Comparison of ENCODE assay signal across 16 cellular contexts in the genomic region with DNA sequence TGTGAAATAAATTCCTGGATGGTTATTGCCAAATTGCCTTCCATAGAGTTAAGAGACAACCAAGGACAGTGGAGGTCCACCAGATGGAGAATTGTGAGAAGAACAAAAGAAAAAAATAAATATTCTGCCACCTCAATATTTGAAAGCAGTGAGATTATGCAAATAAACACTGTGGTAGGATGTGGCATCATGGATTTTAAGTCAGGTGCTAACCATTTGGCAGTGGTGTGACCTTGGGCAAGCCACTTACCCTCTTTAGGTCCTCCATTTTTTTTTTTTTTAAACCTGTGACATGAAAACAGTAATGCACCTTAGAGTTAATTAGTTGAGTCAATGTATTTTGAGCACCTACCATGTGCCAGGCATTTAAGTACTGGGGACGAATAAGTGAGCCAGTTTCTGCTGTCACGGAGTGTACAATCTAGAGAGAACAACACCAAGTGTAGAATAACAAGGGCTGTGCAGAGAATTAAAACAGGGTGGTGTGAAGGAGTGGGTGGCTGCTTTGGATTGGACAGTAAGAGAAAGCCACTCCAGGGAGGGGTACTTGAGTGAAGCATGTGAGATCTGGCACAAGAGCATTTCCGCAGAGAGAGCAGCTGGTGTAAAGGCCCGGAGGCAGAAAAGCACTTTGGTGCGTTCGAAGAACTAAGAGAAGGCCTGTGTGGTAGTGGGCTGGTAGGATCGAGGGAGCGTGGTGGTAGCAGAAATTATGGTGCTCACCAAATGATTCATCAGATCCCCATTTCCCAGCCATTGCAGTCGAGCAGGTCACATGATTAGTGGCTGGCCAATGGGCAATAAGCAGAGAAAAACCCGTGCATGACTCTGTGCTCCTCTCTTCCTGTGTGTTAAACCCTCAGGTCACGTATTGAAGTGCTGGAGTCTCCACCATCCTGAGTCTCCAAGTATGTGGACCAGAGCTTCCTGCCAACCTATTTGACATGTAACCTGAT. TPM values are rescaled to one million over a fixed set of nuclear protein-coding genes. Genes with fewer than 3 reads are reported as not detected.
DNase-seq lines count a peak whose midpoint lies in the region; ATAC-seq, FAIRE-seq and TF ChIP-seq lines count a peak whose summit lies in the region.
"Had no signal": no experiment of that assay in that cellular context is flagged by ENCODE, and none has a peak within 500 bp of the region (broad histone marks: within the 10 kb centered on the region; RNA-seq: fewer than 3 reads in every experiment).

No MANE protein-coding gene starts in this region.

- peaks cover 4 to 16% of the 10 kb centered on the region in 2 experiments; a peak in 3 of 5 replicates for H3K27me3 ChIP-seq in K562 (ENCODE audit: control insufficient read depth in 2 of 2, insufficient read depth in 2 of 2, low read length in 2 of 2)
- H3K27me3 ChIP-seq: colonic mucosa had no signal

- H3K4me1 Mint-ChIP-seq in natural killer cell: peaks cover 0 to 15% of the 10 kb centered on the region in 2 donors
- H3K4me1 Mint-ChIP-seq: CD4-positive, CD25-positive, alpha-beta regulatory T cell had no signal

- TF ChIP-seq CTCF in K562 (IDR thresholded peaks at IDR 0.05 in 2 of 3, conservative IDR thresholded peaks at IDR 0.05 in 1 of 3; ENCODE audit: insufficient read depth in 2 of 3, low read depth in 1 of 3, low read length in 3 of 3): no peak
- TF ChIP-seq CTCF in natural killer cell (IDR thresholded peaks at IDR 0.05): no peak

- H2AFZ ChIP-seq in K562 (ENCODE audit: low read depth, low read length): peak overlapping the region; percentile 37; the same call in 1 of the 2 replicates

- no peaks in the 10 kb centered on the region for H3K79me2 ChIP-seq in K562 (ENCODE audit: control insufficient read depth, insufficient read depth, low read length)

- TF ChIP-seq EP300 in K562 (IDR thresholded peaks at IDR 0.05; ENCODE audit: low read length): no peak

- CTCF ChIA-PET in K562 (lab: Yijun Ruan, JAX; ENCODE audit: low intra/inter-chr PET ratio): no interaction called here

- in situ Hi-C loops in K562 (cut with MboI): loop anchor here (10.0 kb wide), 1 partner anchor 218 kb away; no protein-coding TSS in a partner anchor

- no peaks in the 10 kb centered on the region for H3K9me3 Mint-ChIP-seq in natural killer cell
- H3K9me3 Mint-ChIP-seq: activated CD4-positive, alpha-beta T cell treated with anti-CD3 and anti-CD28 coated beads, Interleukin-2, amount 10 ng/mL, durations not matched to agents 7 days and 5 days; activated T-cell treated with anti-CD3 and anti-CD28 coated beads, Interleukin-2, amount 50 U/mL, for 72 hours; CD4-positive, CD25-positive, alpha-beta regulatory T cell; stimulated activated naive CD8-positive, alpha-beta T cell treated with anti-CD3 and anti-CD28 coated beads, Interleukin-15, amount 100 ng/mL, for 72 hours had no signal

- H3K4me3 Mint-ChIP-seq in natural killer cell: no peak overlapping the region
- H3K4me3 Mint-ChIP-seq: activated CD4-positive, alpha-beta T cell treated with anti-CD3 and anti-CD28 coated beads, Interleukin-2, amount 10 ng/mL, durations not matched to agents 7 days and 5 days; activated T-cell treated with anti-CD3 and anti-CD28 coated beads, Interleukin-2, amount 50 U/mL, for 72 hours; CD4-positive, CD25-positive, alpha-beta regulatory T cell; stimulated activated naive CD8-positive, alpha-beta T cell treated with anti-CD3 and anti-CD28 coated beads, Interleukin-15, amount 100 ng/mL, for 72 hours had no signal

- no peak overlapping the region for H3K4me3 ChIP-seq in K562
- H3K4me3 ChIP-seq: colonic mucosa had no signal

- peaks cover 0 to 4% of the 10 kb centered on the region in 2 experiments; a peak in 2 of 5 replicates for H3K4me1 ChIP-seq in K562 (replicated peaks in 1 of 2; ENCODE audit: control insufficient read depth in 2 of 2, insufficient read depth in 2 of 2, low read length in 2 of 2)
- H3K4me1 ChIP-seq: colonic mucosa had no signal

- H3K9me1 ChIP-seq in K562 (ENCODE audit: control insufficient read depth, insufficient read depth, low read length): no peaks in the 10 kb centered on the region

- no peak for FAIRE-seq in H54 (lab: Jason Lieb, UNC)
- peak; percentile 76 for FAIRE-seq in K562 (lab: Jason Lieb, UNC)

- H3K27ac Mint-ChIP-seq in natural killer cell: no peak overlapping the region
- H3K27ac Mint-ChIP-seq: activated CD4-positive, alpha-beta T cell treated with anti-CD3 and anti-CD28 coated beads, Interleukin-2, amount 10 ng/mL, durations not matched to agents 7 days and 5 days; activated T-cell treated with anti-CD3 and anti-CD28 coated beads, Interleukin-2, amount 50 U/mL, for 72 hours; CD4-positive, CD25-positive, alpha-beta regulatory T cell; stimulated activated naive CD8-positive, alpha-beta T cell treated with anti-CD3 and anti-CD28 coated beads, Interleukin-15, amount 100 ng/mL, for 72 hours had no signal

- no peak for TF ChIP-seq RAD21 in K562 (CRISPR knock-in tag; conservative IDR thresholded peaks at IDR 0.05 in 1 of 2, IDR thresholded peaks at IDR 0.05 in 1 of 2)

- H3K4me2 ChIP-seq in K562 (ENCODE audit: insufficient read depth, low read length): 0 out of 2 replicates have a peak overlapping the region, but pooled peaks have one; percentile 9

- H3K9me3 ChIP-seq in K562 (replicated peaks; ENCODE audit: control insufficient read depth, insufficient read depth, low read depth, low read length): no peaks in the 10 kb centered on the region
- H3K9me3 ChIP-seq: colonic mucosa had no signal

- ATAC-seq in K562 (peak; percentile 83), natural killer cell (peak in 2 of 3 donors; percentile 34 to 61)
- ATAC-seq: activated T-cell treated with anti-CD3 and anti-CD28 coated beads, Interleukin-2, amount 50 U/mL, for 72 hours; stimulated activated naive CD8-positive, alpha-beta T cell treated with anti-CD3 and anti-CD28 coated beads, Interleukin-15, amount 100 ng/mL, for 72 hours had no signal

- TF ChIP-seq POLR2A in H54 (IDR thresholded peaks at IDR 0.05; ENCODE audit: low read depth, low read length) (no peak), K562 (conservative IDR thresholded peaks at IDR 0.05) (no peak)

- H3K27ac ChIP-seq in K562 (ENCODE audit: extremely low read depth, low read depth, low read length): no peak overlapping the region
- H3K27ac ChIP-seq: colonic mucosa had no signal

- POLR2A ChIA-PET in K562 (lab: Yijun Ruan, JAX): interaction anchor here (0.6 kb wide), 1 partner anchor 239 kb away, joined by 3 read pairs; no protein-coding TSS in a partner anchor

- H3K9ac ChIP-seq in K562 (ENCODE audit: insufficient read depth in 1 of 2, low read depth in 2 of 2, low read length in 2 of 2): no peak overlapping the region

- peaks cover 17% of the 10 kb centered on the region for H3K36me3 Mint-ChIP-seq in natural killer cell

- DNase-seq in H54 (ENCODE audit: insufficient read length, low spot score) (peak; percentile 26), NCI-H2029 (lab: John Stamatoyannopoulos, UW) (peak; percentile 90), K562 (ENCODE audit: extremely low read depth in 1 of 4, low spot score in 3 of 4) (peak; percentile 32 to 70 (median 45)), natural killer cell (no peak), AG08396 (ENCODE audit: low spot score) (no peak), NCI-H1417 treated with DMSO at 0.1 percent for 48 hours (lab: John Stamatoyannopoulos, UW) (no peak)
- DNase-seq in activated naive CD4-positive, alpha-beta T cell treated with anti-CD3 and anti-CD28 coated beads, Interleukin-2, amount 50 U/mL, for 16 hours: no peak
- DNase-seq: activated CD4-positive, alpha-beta T cell treated with anti-CD3 and anti-CD28 coated beads, Interleukin-2, amount 10 ng/mL, durations not matched to agents 7 days and 5 days; activated T-cell treated with anti-CD3 and anti-CD28 coated beads, Interleukin-2, amount 50 U/mL, for 72 hours; amniotic stem cell; CD4-positive, CD25-positive, alpha-beta regulatory T cell; colonic mucosa; midbrain; NCI-H526 treated with DMSO at 0.1 percent for 48 hours; nucleus accumbens; stimulated activated naive CD8-positive, alpha-beta T cell treated with anti-CD3 and anti-CD28 coated beads, Interleukin-15, amount 100 ng/mL, for 72 hours had no signal

- 0 out of 2 replicates have a peak, but pooled peaks cover 4% of the 10 kb centered on the region for H4K20me1 ChIP-seq in K562 (replicated peaks; ENCODE audit: control insufficient read depth, insufficient read depth, low read length)

- 62% methylated on average over 10 of the region's 11 CpGs for WGBS in K562 (ENCODE audit: insufficient coverage, low coverage, missing lambda C conversion rate)

- intact Hi-C loops in K562 (cut with micrococcal nuclease): no loop called here
- intact Hi-C loops in natural killer cell (cut with micrococcal nuclease): no loop called here

- BruUV-seq in K562 (replicated peaks; lab: Mats Ljungman, UMichigan): no TSS peak

- peaks cover 13% of the 10 kb centered on the region; the same call in 1 of the 3 replicates for H3K36me3 ChIP-seq in K562 (ENCODE audit: control insufficient read depth, insufficient read depth, low read length)
- H3K36me3 ChIP-seq: colonic mucosa had no signal

- no peaks in the 10 kb centered on the region for H3K27me3 Mint-ChIP-seq in natural killer cell (ENCODE audit: low read depth in 2 of 2)
- H3K27me3 Mint-ChIP-seq: CD4-positive, CD25-positive, alpha-beta regulatory T cell had no signal

TF ChIP-seq in K562, 482 proteins besides CTCF, POLR2A, EP300 and RAD21 (continues in another document):
- TF ChIP-seq TOE1 (IDR thresholded peaks at IDR 0.05; ENCODE audit: borderline replicate concordance): peak; percentile 89
- TF ChIP-seq TOE1 (CRISPR knock-in tag; IDR thresholded peaks at IDR 0.05; ENCODE audit: borderline replicate concordance, low read depth): no peak

RNA-seq across cellular contexts. Expression of a gene that starts 39.2 kb away (rescaled TPM):
- not detected in 2 replicates for total RNA-seq in K562 (2011; cell fraction: chromatin; rRNA removed; ENCODE audit: low replicate concordance)
- not detected in 2 replicates for total RNA-seq in K562 (2011; cell fraction: nucleolus; rRNA removed)
- not detected in 2 replicates for total RNA-seq in K562 (2011; cell fraction: nucleoplasm; rRNA removed)
- total RNA-seq in K562 (2014; rRNA removed): 0.29 TPM in 1 of 2 replicates, not detected in the other
- not detected in 2 replicates for total RNA-seq in K562 (2014; rRNA removed; fragmentation: Illumina TruSeq; extraction: Trizol)
- not detected in 2 replicates for total RNA-seq in K562 (2015; rRNA removed; fragmentation: Illumina TruSeq; extraction: Trizol)
- total RNA-seq in K562 (2021): not detected in 2 replicates
- not detected in 2 replicates for polyA plus RNA-seq in K562 (2011; rRNA removed)
- polyA plus RNA-seq in K562 (2011; cell fraction: cytosol; rRNA removed): 0.09 TPM in 1 of 2 replicates, not detected in the other
- not detected in 2 replicates for polyA plus RNA-seq in K562 (2011; cell fraction: nucleus; rRNA removed)
- polyA plus RNA-seq in K562 (2012): 0.12 TPM in 1 of 2 replicates, not detected in the other
- polyA plus RNA-seq in K562 (2014; fragmentation: Illumina TruSeq; extraction: Trizol): not detected in 2 replicates
- polyA plus RNA-seq in K562 (2014; fragmentation: Nextera tagmentation; extraction: Ambion mirVana): not detected
- not detected in 2 replicates for polyA plus RNA-seq in K562 (2014; rRNA removed)
- polyA minus RNA-seq in K562 (2011; rRNA and poly(A)+ RNA removed): not detected in 2 replicates
- not detected in 2 replicates for polyA minus RNA-seq in K562 (2011; cell fraction: cytosol; rRNA and poly(A)+ RNA removed)
- polyA minus RNA-seq in K562 (2011; cell fraction: nucleus; rRNA and poly(A)+ RNA removed): not detected in 2 replicates
- under 1 TPM in 1 of 3 donors, not detected in 2; 0.54 TPM for total RNA-seq in natural killer cell
- total RNA-seq: activated CD4-positive, alpha-beta T cell treated with anti-CD3 and anti-CD28 coated beads, Interleukin-2, amount 10 ng/mL, durations not matched to agents 7 days and 5 days; activated T-cell treated with anti-CD3 and anti-CD28 coated beads, Interleukin-2, amount 50 U/mL, for 72 hours; CD4-positive, CD25-positive, alpha-beta regulatory T cell; colonic mucosa had no signal
- polyA plus RNA-seq: CD4-positive, CD25-positive, alpha-beta regulatory T cell had no signal

Comparison
In these comparisons a context has a peak if more than half of its experiments do, and no peak if none do; other contexts are left out.
1. DNase-seq: peak in H54 (single experiment), NCI-H2029 (single experiment) and K562 (4 of 4); none in natural killer cell (single experiment), activated naive CD4-positive, alpha-beta T cell treated with anti-CD3 and anti-CD28 coated beads, Interleukin-2, amount 50 U/mL, for 16 hours (single experiment), AG08396 (single experiment) and NCI-H1417 treated with DMSO at 0.1 percent for 48 hours (single experiment).